ENCODE assay signal across 11 cellular contexts in the genomic region with DNA sequence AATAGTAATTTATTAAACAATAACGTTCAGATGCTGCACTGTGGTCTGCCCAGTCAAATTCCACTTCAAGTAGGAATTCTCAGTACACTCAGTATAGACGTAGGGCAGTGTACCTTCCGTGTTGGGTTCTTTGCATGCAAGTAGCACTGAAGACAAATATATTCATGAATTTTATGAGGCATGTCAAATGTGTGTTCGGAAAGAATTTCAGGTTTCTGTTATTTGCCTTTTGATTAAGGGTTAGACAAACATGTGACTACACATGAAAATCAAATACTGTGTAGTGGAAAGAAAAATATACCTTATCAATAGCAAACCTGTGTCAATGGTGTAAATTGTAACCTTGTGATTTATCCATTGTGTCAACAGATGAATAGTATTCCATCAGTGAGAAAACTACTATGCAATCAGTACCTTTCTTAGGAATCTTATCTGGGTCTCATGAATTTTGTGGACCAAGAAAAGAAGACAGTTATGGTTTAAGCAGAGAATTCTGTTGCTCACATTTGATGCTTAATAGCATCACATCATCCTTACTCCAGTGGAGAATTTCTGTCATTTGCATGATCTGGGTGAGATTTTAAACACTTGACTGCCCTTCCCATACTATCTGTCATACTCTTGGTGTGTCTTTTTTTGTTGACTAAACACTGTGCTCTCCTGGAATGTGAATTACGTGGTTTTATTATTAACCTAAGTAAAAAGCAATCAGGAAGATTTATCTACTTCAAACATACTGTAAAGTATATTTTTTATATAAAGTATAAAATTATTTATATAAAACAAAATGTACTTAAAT.
"Had no signal": no experiment of that assay in that cellular context is flagged by ENCODE, and none has a peak within 500 bp of the region (broad histone marks: within the 10 kb centered on the region; RNA-seq: fewer than 3 reads in every experiment).

No MANE protein-coding gene starts in this region.

- DNase-seq: activated CD4-positive, CD25-positive, alpha-beta regulatory T cell; dermis blood vessel endothelial cell; endodermal cell; left ventricle myocardium inferior; occipital lobe; sigmoid colon; stimulated activated CD4-positive, alpha-beta T cell treated with anti-CD3 and anti-CD28 coated beads, Interleukin-2, amount 100 ng/mL, for 24 hours; stimulated activated naive CD4-positive, alpha-beta T cell; substantia nigra; T-helper 17 cell had no signal

- H3K27ac ChIP-seq: left ventricle myocardium inferior, sigmoid colon had no signal

- H3K4me3 ChIP-seq: left ventricle myocardium inferior, sigmoid colon had no signal

- H3K27me3 ChIP-seq: sigmoid colon had no signal

- ATAC-seq: natural killer cell treated with Interleukin-12 subunit alpha and Interleukin-12 subunit beta and Interleukin-15 and Interleukin-18, amount 100 ng/mL, for 72 hours; T-helper 17 cell had no signal

- H3K9me3 ChIP-seq: left ventricle myocardium inferior, sigmoid colon had no signal

- H3K4me1 ChIP-seq: sigmoid colon had no signal
